ENCODE assay signal across 13 cellular contexts in genomic region chr2:215870986-215871385, GRCh38.
DNase-seq lines count a peak whose midpoint lies in the region; ATAC-seq and TF ChIP-seq lines count a peak whose summit lies in the region.
"Had no signal": no experiment of that assay in that cellular context is flagged by ENCODE, and none has a peak within 500 bp of the region (broad histone marks: within the 10 kb centered on the region; RNA-seq: fewer than 3 reads in every experiment).

No MANE protein-coding gene starts in this region.

- H3K4me3 ChIP-seq in cardiac muscle cell (no peak overlapping the region), brain microvascular endothelial cell (ENCODE audit: low read depth, low read length) (no peak overlapping the region)
- H3K4me3 ChIP-seq: HAP-1 had no signal

- no peaks in the 10 kb centered on the region for H3K4me1 Mint-ChIP-seq in T-helper 2 cell treated with Interferon-gamma antibody and Interleukin-4, amounts not matched to agents 5 μg/mL and 100 μg/mL, for 36 hours (ENCODE audit: low read depth)

- H3K4me3 Mint-ChIP-seq in T-helper 2 cell treated with Interferon-gamma antibody and Interleukin-4, amounts not matched to agents 5 μg/mL and 100 μg/mL, for 36 hours, result no peak overlapping the region

- peak; percentile 37 for TF ChIP-seq CTCF in cardiac muscle cell (IDR thresholded peaks at IDR 0.05; ENCODE audit: low read depth, low read length)
- TF ChIP-seq CTCF in brain microvascular endothelial cell (IDR thresholded peaks at IDR 0.05; ENCODE audit: low read depth, low read length, missing control alignments), result peak; percentile 75

- H3K36me3 ChIP-seq in cardiac muscle cell (no peaks in the 10 kb centered on the region), brain microvascular endothelial cell (replicated peaks) (no peaks in the 10 kb centered on the region)
- H3K36me3 ChIP-seq: HAP-1, neutrophil had no signal

- H3K27me3 Mint-ChIP-seq in T-helper 2 cell treated with Interferon-gamma antibody and Interleukin-4, amounts not matched to agents 5 μg/mL and 100 μg/mL, for 36 hours (ENCODE audit: low read depth), result no peaks in the 10 kb centered on the region

- intact Hi-C loops in Right ventricle myocardium inferior (cut with DNase I), result no loop called here

- H3K27ac Mint-ChIP-seq in T-helper 2 cell treated with Interferon-gamma antibody and Interleukin-4, amounts not matched to agents 5 μg/mL and 100 μg/mL, for 36 hours, result no peak overlapping the region

- H3K27ac ChIP-seq in cardiac muscle cell (no peak overlapping the region), brain microvascular endothelial cell (no peak overlapping the region)
- H3K27ac ChIP-seq: neutrophil had no signal

- no peaks in the 10 kb centered on the region for H3K4me1 ChIP-seq in cardiac muscle cell (ENCODE audit: low read depth)
- H3K4me1 ChIP-seq: HAP-1 had no signal

- in situ Hi-C loops in brain microvascular endothelial cell (cut with HindIII; ENCODE audit: low pct_ligation_motif_present, low sequenced_read_pairs), result no loop called here

- DNase-seq in cardiac muscle cell (ENCODE audit: low read depth in 1 of 2, low spot score in 1 of 2) (no peak), Right ventricle myocardium inferior (ENCODE audit: missing footprints) (no peak), HT-29 (ENCODE audit: low spot score) (peak; percentile 44), brain microvascular endothelial cell (no peak)
- peak; percentile 34 for DNase-seq in stimulated activated CD8-positive, alpha-beta memory T cell treated with anti-CD3 and anti-CD28 coated beads, Interleukin-4, amount 100 ng/mL, for 48 hours
- no peak for DNase-seq in T-helper 2 cell treated with Interferon-gamma antibody and Interleukin-4, amounts not matched to agents 5 μg/mL and 100 μg/mL, for 36 hours (ENCODE audit: low spot score)
- DNase-seq in effector CD4-positive, alpha-beta T cell, result no peak
- DNase-seq: activated T-cell treated with anti-CD3 and anti-CD28 coated beads for 4 hours, COR-L47, foreskin melanocyte had no signal

- H3K27me3 ChIP-seq in cardiac muscle cell (no peaks in the 10 kb centered on the region), brain microvascular endothelial cell (replicated peaks) (no peaks in the 10 kb centered on the region)

- ATAC-seq in Right ventricle myocardium inferior (no peak), HG03095 (IDR thresholded peaks at IDR 0.05; ENCODE audit: unreplicated experiment) (no peak)

- H3K9me3 Mint-ChIP-seq in T-helper 2 cell treated with Interferon-gamma antibody and Interleukin-4, amounts not matched to agents 5 μg/mL and 100 μg/mL, for 36 hours, result no peaks in the 10 kb centered on the region

- no peaks in the 10 kb centered on the region for H3K36me3 Mint-ChIP-seq in T-helper 2 cell treated with Interferon-gamma antibody and Interleukin-4, amounts not matched to agents 5 μg/mL and 100 μg/mL, for 36 hours (ENCODE audit: low read depth)

- H3K9me3 ChIP-seq in cardiac muscle cell (ENCODE audit: low read depth), result no peaks in the 10 kb centered on the region
- H3K9me3 ChIP-seq: HAP-1, neutrophil had no signal

Comparison
In these comparisons a context has a peak if more than half of its experiments do, and no peak if none do; other contexts are left out.
1. DNase-seq: peak in HT-29 (single experiment) and stimulated activated CD8-positive, alpha-beta memory T cell treated with anti-CD3 and anti-CD28 coated beads, Interleukin-4, amount 100 ng/mL, for 48 hours (single experiment); none in cardiac muscle cell (0 of 2), Right ventricle myocardium inferior (single experiment), brain microvascular endothelial cell (single experiment), T-helper 2 cell treated with Interferon-gamma antibody and Interleukin-4, amounts not matched to agents 5 μg/mL and 100 μg/mL, for 36 hours (single experiment) and effector CD4-positive, alpha-beta T cell (single experiment).